Comparison of ENCODE assay signal across 8 cellular contexts in the genomic region with DNA sequence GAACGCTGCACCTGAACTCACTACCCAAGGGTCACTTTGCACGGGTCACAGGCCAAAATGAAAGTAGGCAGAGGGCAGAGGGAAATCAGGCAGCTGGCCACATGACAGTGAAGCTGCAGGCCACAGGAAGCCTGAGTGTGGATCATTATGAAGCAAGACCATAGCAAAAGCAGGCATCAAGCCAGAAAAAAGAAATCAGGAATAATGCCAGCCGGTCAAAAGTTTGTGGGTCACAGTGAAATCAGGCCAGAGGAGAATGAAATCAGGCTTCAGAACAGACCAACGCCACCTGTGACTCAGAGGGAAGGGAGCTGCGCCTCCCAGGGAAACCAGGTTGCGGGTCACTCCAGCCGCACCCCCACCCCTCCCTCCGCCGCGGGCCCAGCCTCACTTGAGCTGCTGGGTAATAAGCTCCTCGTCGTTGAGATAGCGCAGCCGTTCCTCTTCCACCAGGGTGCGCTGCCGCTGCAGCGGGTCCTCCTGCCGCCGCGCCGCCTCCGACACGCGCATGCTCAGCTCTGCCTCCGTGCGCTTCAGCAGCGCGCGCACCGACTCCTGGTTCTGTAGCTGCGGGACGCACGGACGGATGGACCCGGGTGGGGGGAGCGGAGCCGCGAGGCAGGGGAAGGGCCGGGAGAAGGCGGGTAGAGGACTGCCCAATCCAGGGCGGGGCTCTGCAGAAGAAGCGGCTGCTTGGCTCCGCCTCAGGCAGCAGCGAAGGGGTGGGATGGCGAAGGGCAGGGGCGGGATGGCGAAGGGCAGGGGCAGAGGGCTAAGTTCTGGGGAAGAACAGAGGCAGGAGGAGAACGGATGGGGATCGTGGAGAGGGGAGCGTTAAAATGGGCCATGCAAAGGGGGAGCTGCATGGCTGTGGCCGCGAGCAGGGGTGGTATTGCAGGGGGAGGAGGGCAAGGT. TPM values are rescaled to one million over a fixed set of nuclear protein-coding genes. Genes with fewer than 3 reads are reported as not detected.
DNase-seq lines count a peak whose midpoint lies in the region; ATAC-seq and TF ChIP-seq lines count a peak whose summit lies in the region.

No MANE protein-coding gene starts in this region.

- no peaks in the 10 kb centered on the region for H3K36me3 ChIP-seq in urinary bladder (ENCODE audit: insufficient read depth)

- H3K4me1 ChIP-seq in urinary bladder (ENCODE audit: insufficient read depth): no peaks in the 10 kb centered on the region

- H3K4me3 ChIP-seq in astrocyte of the cerebellum (ENCODE audit: low read depth, low read length) (peak overlapping the region; percentile 37), urinary bladder (ENCODE audit: low read depth, low read length) (peak overlapping the region; percentile 36)

- DNase-seq in GM04504 (ENCODE audit: low read depth) (peak; percentile 75), NCI-H2029 (lab: John Stamatoyannopoulos, UW) (peak; percentile 93), T-helper 9 cell (peak; percentile 84), astrocyte of the cerebellum (ENCODE audit: low read depth) (peak; percentile 68), hepatic stellate cell (ENCODE audit: low spot score) (peak; percentile 98), pulmonary artery endothelial cell (ENCODE audit: low read depth, low spot score) (peak; percentile 57)

- WGBS in urinary bladder: 3% methylated on average over 52 of the region's 52 CpGs

- in situ Hi-C loops in astrocyte of the cerebellum (cut with HindIII; ENCODE audit: low sequenced_read_pairs): no loop called here

- peak overlapping the region; percentile 51 for H3K27ac ChIP-seq in urinary bladder (ENCODE audit: low read depth)

- peak; percentile 49 for ATAC-seq in HG02870 (IDR thresholded peaks at IDR 0.05; ENCODE audit: unreplicated experiment)

- peak; percentile 95 for TF ChIP-seq CTCF in astrocyte of the cerebellum (IDR thresholded peaks at IDR 0.05; ENCODE audit: low read depth, low read length, missing control alignments)

RNA-seq across cellular contexts. Expression of a gene that starts 47.7 kb away (rescaled TPM):
- total RNA-seq in pulmonary artery endothelial cell (0.07 and 0.20 TPM in 2 replicates), urinary bladder (2.7 TPM)
- 3.0 TPM for polyA plus RNA-seq in urinary bladder

Comparison
In these comparisons a context has a peak if more than half of its experiments do, and no peak if none do; other contexts are left out.
1. Peak in every context shown above with its lines: DNase-seq, ATAC-seq, H3K4me3 ChIP-seq and H3K27ac ChIP-seq.